ENCODE assay signal across 14 cellular contexts in the genomic region with DNA sequence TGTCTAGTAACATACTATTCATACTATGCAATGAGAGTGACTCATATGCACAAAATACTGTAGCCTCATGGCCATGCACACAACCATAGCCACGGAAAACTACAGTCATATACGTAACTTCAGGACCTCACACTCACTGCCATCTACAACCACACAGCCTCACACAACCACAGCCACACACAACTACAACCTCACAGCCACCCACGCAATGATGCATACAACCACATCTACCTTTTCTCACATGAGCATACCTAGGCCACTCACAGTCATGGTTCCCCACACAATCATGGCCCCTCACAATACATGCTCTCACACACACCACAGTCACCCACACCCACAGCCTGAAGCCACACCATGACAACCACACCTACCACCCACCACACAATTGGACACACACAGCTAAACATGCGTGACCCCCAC. TPM values are rescaled to one million over a fixed set of nuclear protein-coding genes. Genes with fewer than 3 reads are reported as not detected.
DNase-seq lines count a peak whose midpoint lies in the region; ATAC-seq lines count a peak whose summit lies in the region.
"Had no signal": no experiment of that assay in that cellular context is flagged by ENCODE, and none has a peak within 500 bp of the region (broad histone marks: within the 10 kb centered on the region; RNA-seq: fewer than 3 reads in every experiment).

No MANE protein-coding gene starts in this region.

- peak; percentile 46 for ATAC-seq in naive thymus-derived CD4-positive, alpha-beta T cell
- ATAC-seq in GM18520 (IDR thresholded peaks at IDR 0.05; ENCODE audit: unreplicated experiment) = no peak

- no peaks in the 10 kb centered on the region for H3K9me3 ChIP-seq in naive thymus-derived CD4-positive, alpha-beta T cell (ENCODE audit: control insufficient read depth in 2 of 3, low read length in 3 of 3)
- H3K9me3 ChIP-seq: adrenal gland, SJSA1, thyroid gland had no signal

- H3K4me1 Mint-ChIP-seq in naive thymus-derived CD4-positive, alpha-beta T cell = peaks cover 18 to 48% (median 31%) of the 10 kb centered on the region in 7 donors
- peaks cover 68% of the 10 kb centered on the region for H3K4me1 Mint-ChIP-seq in stimulated activated naive CD8-positive, alpha-beta T cell treated with anti-CD3 and anti-CD28 coated beads, Interleukin-15, Interleukin-2, amounts not matched to agents 100 ng/mL and 50 ng/mL, for 24 hours (ENCODE audit: low read depth)

- intact Hi-C loops in naive thymus-derived CD4-positive, alpha-beta T cell (cut with micrococcal nuclease) = no loop called here

- POLR2A ChIA-PET in naive thymus-derived CD4-positive, alpha-beta T cell (lab: Charles Lee) = interaction anchor here (0.6 kb wide), 1 partner anchor 51 kb away, joined by 3 read pairs; no protein-coding TSS in a partner anchor

- H3K36me3 Mint-ChIP-seq in naive thymus-derived CD4-positive, alpha-beta T cell = peaks cover 0 to 5% (median 0%) of the 10 kb centered on the region in 5 donors
- peaks cover 15% of the 10 kb centered on the region for H3K36me3 Mint-ChIP-seq in stimulated activated naive CD8-positive, alpha-beta T cell treated with anti-CD3 and anti-CD28 coated beads, Interleukin-15, Interleukin-2, amounts not matched to agents 100 ng/mL and 50 ng/mL, for 24 hours (ENCODE audit: low read depth)

- H3K27ac Mint-ChIP-seq in naive thymus-derived CD4-positive, alpha-beta T cell = peak overlapping the region in 2 of 9 donors; percentile 6 to 11
- peak overlapping the region; percentile 99 for H3K27ac Mint-ChIP-seq in stimulated activated naive CD8-positive, alpha-beta T cell treated with anti-CD3 and anti-CD28 coated beads, Interleukin-15, Interleukin-2, amounts not matched to agents 100 ng/mL and 50 ng/mL, for 24 hours

- peaks cover 0 to 6% (median 0%) of the 10 kb centered on the region in 11 donors for H3K9me3 Mint-ChIP-seq in naive thymus-derived CD4-positive, alpha-beta T cell
- peaks cover 32% of the 10 kb centered on the region for H3K9me3 Mint-ChIP-seq in stimulated activated naive CD8-positive, alpha-beta T cell treated with anti-CD3 and anti-CD28 coated beads, Interleukin-15, Interleukin-2, amounts not matched to agents 100 ng/mL and 50 ng/mL, for 24 hours

- H3K27me3 ChIP-seq in naive thymus-derived CD4-positive, alpha-beta T cell (ENCODE audit: control insufficient read depth in 2 of 2, insufficient read depth in 2 of 2, low read length in 2 of 2) = no peaks in the 10 kb centered on the region
- H3K27me3 ChIP-seq: adrenal gland, SJSA1, thyroid gland had no signal

- peak; percentile 88 for DNase-seq in activated effector memory CD4-positive, alpha-beta T cell treated with anti-CD3 and anti-CD28 coated beads, Interleukin-2, amount 50 U/mL, for 16 hours
- DNase-seq in activated effector memory CD4-positive, alpha-beta T cell treated with Interleukin-2 at 50 U/mL for 16 hours = no peak
- peak; percentile 54 for DNase-seq in activated T-helper 9 cell treated with anti-CD3 and anti-CD28 coated beads, Interleukin-2, amount 50 U/mL, for 16 hours (ENCODE audit: low read depth)
- peak in 1 of 9 donors; percentile 72 for DNase-seq in naive thymus-derived CD4-positive, alpha-beta T cell
- DNase-seq in NCI-H2171 treated with DMSO at 0.1 percent for 48 hours (lab: John Stamatoyannopoulos, UW) = no peak
- no peak for DNase-seq in C1 segment of cervical spinal cord (lab: John Stamatoyannopoulos, UW)
- DNase-seq: adrenal gland, NCI-H2171, thyroid gland had no signal

- no peaks in the 10 kb centered on the region for H3K36me3 ChIP-seq in naive thymus-derived CD4-positive, alpha-beta T cell (ENCODE audit: control insufficient read depth in 2 of 3, insufficient read depth in 3 of 3, low read length in 3 of 3)
- H3K36me3 ChIP-seq: SJSA1, thyroid gland had no signal

- CTCF ChIA-PET in naive thymus-derived CD4-positive, alpha-beta T cell (lab: Charles Lee) = no interaction called here

- H3K4me3 Mint-ChIP-seq in naive thymus-derived CD4-positive, alpha-beta T cell = no peak overlapping the region
- H3K4me3 Mint-ChIP-seq in stimulated activated naive CD8-positive, alpha-beta T cell treated with anti-CD3 and anti-CD28 coated beads, Interleukin-15, Interleukin-2, amounts not matched to agents 100 ng/mL and 50 ng/mL, for 24 hours = peak overlapping the region; percentile 80

- H3K27me3 Mint-ChIP-seq in naive thymus-derived CD4-positive, alpha-beta T cell = peaks cover 0 to 21% (median 0%) of the 10 kb centered on the region in 5 donors
- H3K27me3 Mint-ChIP-seq in stimulated activated naive CD8-positive, alpha-beta T cell treated with anti-CD3 and anti-CD28 coated beads, Interleukin-15, Interleukin-2, amounts not matched to agents 100 ng/mL and 50 ng/mL, for 24 hours = peaks cover 9% of the 10 kb centered on the region

- H3K4me1 ChIP-seq in naive thymus-derived CD4-positive, alpha-beta T cell (ENCODE audit: control insufficient read depth in 2 of 2, insufficient read depth in 2 of 2, low read length in 2 of 2) = peaks cover 12 to 22% of the 10 kb centered on the region in 2 donors
- H3K4me1 ChIP-seq: thyroid gland had no signal

- H3K27ac ChIP-seq in naive thymus-derived CD4-positive, alpha-beta T cell (ENCODE audit: low read depth, low read length) = no peak overlapping the region
- H3K27ac ChIP-seq: adrenal gland, SJSA1, thyroid gland had no signal

- H3K4me3 ChIP-seq in naive thymus-derived CD4-positive, alpha-beta T cell (ENCODE audit: low read length) = no peak overlapping the region
- H3K4me3 ChIP-seq: adrenal gland, SJSA1, thyroid gland had no signal

RNA-seq across cellular contexts. Expression of a gene that starts 8.7 kb away (rescaled TPM):
- total RNA-seq in naive thymus-derived CD4-positive, alpha-beta T cell = 10 to 100 TPM in 1 of 5 experiments, 1 to 10 TPM in 4; 1.0 to 20.5 (median 1.8) TPM
- polyA plus RNA-seq in naive thymus-derived CD4-positive, alpha-beta T cell = 1 to 10 TPM; 1.3 to 1.9 TPM
- total RNA-seq: A673, HT1080, SJSA1 had no signal

RNA-seq across cellular contexts. Expression of a gene that starts 41.8 kb away (rescaled TPM):
- total RNA-seq in naive thymus-derived CD4-positive, alpha-beta T cell = 1 to 10 TPM in 3 of 5 experiments, under 1 TPM in 2; 0.57 to 3.7 (median 1.8) TPM
- polyA plus RNA-seq in naive thymus-derived CD4-positive, alpha-beta T cell = not detected
- total RNA-seq: SJSA1 had no signal

RNA-seq across cellular contexts. Expression of a gene that starts 58.7 kb away (rescaled TPM):
- 10 to 100 TPM; 36.1 to 81.6 (median 61.9) TPM for total RNA-seq in naive thymus-derived CD4-positive, alpha-beta T cell
- 10 to 100 TPM; 70.6 to 96.5 TPM for polyA plus RNA-seq in naive thymus-derived CD4-positive, alpha-beta T cell

Comparison
In these comparisons a context has a peak if more than half of its experiments do, and no peak if none do; other contexts are left out.
1. DNase-seq: peak in activated effector memory CD4-positive, alpha-beta T cell treated with anti-CD3 and anti-CD28 coated beads, Interleukin-2, amount 50 U/mL, for 16 hours (single experiment) and activated T-helper 9 cell treated with anti-CD3 and anti-CD28 coated beads, Interleukin-2, amount 50 U/mL, for 16 hours (single experiment); none in activated effector memory CD4-positive, alpha-beta T cell treated with Interleukin-2 at 50 U/mL for 16 hours (single experiment), NCI-H2171 treated with DMSO at 0.1 percent for 48 hours (single experiment) and C1 segment of cervical spinal cord (0 of 14).